Comparison of ENCODE assay signal across 8 cellular contexts in genomic region chr7:48109848-48110663, GRCh38.
A peak's percentile ranks its signal among the peaks of the same experiment; 100 is the strongest.
DNase-seq lines count a peak whose midpoint lies in the region; TF ChIP-seq lines count a peak whose summit lies in the region.

No MANE protein-coding gene starts in this region.

- in situ Hi-C loops in astrocyte of the spinal cord (cut with HindIII; ENCODE audit: low sequenced_read_pairs), result no loop called here

- no peak overlapping the region for H3K4me3 ChIP-seq in HFF-Myc (replicated peaks; ENCODE audit: low read depth, low read length)
- no peak overlapping the region for H3K4me3 ChIP-seq in astrocyte of the spinal cord (ENCODE audit: low read depth, low read length)

- DNase-seq in NCI-H1417 (lab: John Stamatoyannopoulos, UW) (peak; percentile 47 to 75 (median 58)), NCI-H1417 treated with DMSO at 0.1 percent for 48 hours (lab: John Stamatoyannopoulos, UW) (no peak), HFF-Myc (ENCODE audit: extremely low read depth, low read depth) (no peak), MV-4-11 (lab: John Stamatoyannopoulos, UW) (peak; percentile 12), T-helper 9 cell (peak; percentile 90), astrocyte of the spinal cord (ENCODE audit: low read depth, low spot score) (peak; percentile 38), iPS-NIHi7 (ENCODE audit: extremely low spot score) (peak; percentile 87)
- peak; percentile 80 to 85 (median 84) for DNase-seq in stimulated activated CD4-positive, alpha-beta T cell treated with anti-CD3 and anti-CD28 coated beads, Interleukin-1b, Interleukin-23, amount 100 ng/mL, for 24 hours (ENCODE audit: low read depth in 4 of 4, low spot score in 1 of 4)

- peak; percentile 94 for TF ChIP-seq CTCF in HFF-Myc (IDR thresholded peaks at IDR 0.05; ENCODE audit: low read depth, low read length, missing control alignments)
- peak; percentile 96 for TF ChIP-seq CTCF in astrocyte of the spinal cord (IDR thresholded peaks at IDR 0.05; ENCODE audit: low read depth, low read length)

Comparison
In these comparisons a context has a peak if more than half of its experiments do, and no peak if none do; other contexts are left out.
1. DNase-seq: peak in NCI-H1417 (3 of 3), MV-4-11 (single experiment), T-helper 9 cell (single experiment), astrocyte of the spinal cord (single experiment), iPS-NIHi7 (single experiment) and stimulated activated CD4-positive, alpha-beta T cell treated with anti-CD3 and anti-CD28 coated beads, Interleukin-1b, Interleukin-23, amount 100 ng/mL, for 24 hours (4 of 4); none in NCI-H1417 treated with DMSO at 0.1 percent for 48 hours (single experiment) and HFF-Myc (single experiment).